8 cellular contexts compared by ENCODE assay signal in the genomic region with DNA sequence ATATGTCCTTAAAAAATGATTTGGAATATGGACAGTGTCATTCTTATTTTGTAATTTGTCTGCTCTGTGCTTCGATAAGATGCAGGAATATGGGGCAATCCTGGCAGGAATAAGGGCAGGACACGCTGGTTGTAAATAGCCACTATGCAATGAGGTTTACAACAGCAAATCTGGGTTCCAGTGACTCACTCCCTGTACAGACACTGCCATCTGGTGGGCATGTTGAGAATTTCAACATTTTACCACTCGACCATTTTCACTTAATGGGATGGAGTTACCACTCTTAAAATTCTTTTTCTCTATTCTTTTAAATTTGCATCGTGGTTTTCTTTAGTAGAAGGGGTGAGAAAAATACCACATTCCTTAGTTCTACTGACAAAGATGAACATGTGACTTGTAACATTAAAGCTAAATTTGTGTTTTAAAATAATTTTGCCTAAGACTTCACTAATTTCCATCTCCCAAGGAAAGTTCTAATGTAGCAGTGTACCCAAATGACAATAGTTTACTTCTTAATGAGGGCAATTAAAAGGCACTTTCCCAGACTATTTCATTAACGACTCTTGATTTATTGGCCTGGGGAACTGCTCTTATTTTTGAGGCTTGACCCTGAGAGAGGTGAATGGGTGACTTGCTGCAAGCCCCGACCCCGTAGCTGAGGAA.
DNase-seq lines count a peak whose midpoint lies in the region; ATAC-seq, FAIRE-seq and TF ChIP-seq lines count a peak whose summit lies in the region.

No MANE protein-coding gene starts in this region.

- H3K27me3 Mint-ChIP-seq in CD4-positive, CD25-positive, alpha-beta regulatory T cell: no peaks in the 10 kb centered on the region
- H3K27me3 Mint-ChIP-seq in activated CD4-positive, alpha-beta T cell treated with anti-CD3 and anti-CD28 coated beads, Interleukin-2, amount 10 ng/mL, durations not matched to agents 7 days and 5 days: no peaks in the 10 kb centered on the region

- no peak for TF ChIP-seq POLR2A in testis (IDR thresholded peaks at IDR 0.05)

- H3K27me3 ChIP-seq in CD4-positive, CD25-positive, alpha-beta regulatory T cell (ENCODE audit: control insufficient read depth, insufficient read depth, low read length): no peaks in the 10 kb centered on the region
- H3K27me3 ChIP-seq in testis: no peaks in the 10 kb centered on the region

- H3K27ac ChIP-seq in CD4-positive, CD25-positive, alpha-beta regulatory T cell (ENCODE audit: insufficient read depth, low read length, poor library complexity, severe bottlenecking): no peak overlapping the region
- peak overlapping the region; percentile 21 to 42 for H3K27ac ChIP-seq in testis

- H3K4me1 Mint-ChIP-seq in CD4-positive, CD25-positive, alpha-beta regulatory T cell: no peaks in the 10 kb centered on the region
- no peaks in the 10 kb centered on the region for H3K4me1 Mint-ChIP-seq in activated CD4-positive, alpha-beta T cell treated with anti-CD3 and anti-CD28 coated beads, Interleukin-2, amount 10 ng/mL, durations not matched to agents 7 days and 5 days

- CTCF ChIA-PET in activated CD4-positive, alpha-beta T cell treated with anti-CD3 and anti-CD28 coated beads, Interleukin-2, amount 10 ng/mL, durations not matched to agents 7 days and 5 days (lab: Charles Lee): interaction anchor here (0.7 to 1.6 kb wide), 2 partner anchors 9 to 237 kb away, joined by 3 to 4 read pairs; no protein-coding TSS in a partner anchor

- no peaks in the 10 kb centered on the region for H3K36me3 Mint-ChIP-seq in CD4-positive, CD25-positive, alpha-beta regulatory T cell
- no peaks in the 10 kb centered on the region for H3K36me3 Mint-ChIP-seq in activated CD4-positive, alpha-beta T cell treated with anti-CD3 and anti-CD28 coated beads, Interleukin-2, amount 10 ng/mL, durations not matched to agents 7 days and 5 days (ENCODE audit: low read depth)

- peak; percentile 25 to 62 (median 49) for DNase-seq in CD4-positive, CD25-positive, alpha-beta regulatory T cell
- peak; percentile 61 for DNase-seq in NCI-H345 treated with DMSO at 0.1 percent for 48 hours (lab: John Stamatoyannopoulos, UW; ENCODE audit: unreplicated experiment)
- peak; percentile 70 for DNase-seq in activated CD4-positive, alpha-beta T cell treated with anti-CD3 and anti-CD28 coated beads, Interleukin-2, amount 10 ng/mL, durations not matched to agents 7 days and 5 days
- peak in 1 of 3 donors; percentile 81 for DNase-seq in mucosa of descending colon
- peak; percentile 84 for DNase-seq in testis

- no peaks in the 10 kb centered on the region for H3K4me1 ChIP-seq in CD4-positive, CD25-positive, alpha-beta regulatory T cell (ENCODE audit: control insufficient read depth, insufficient read depth, low read length, poor library complexity, severe bottlenecking)
- H3K4me1 ChIP-seq in mucosa of descending colon (ENCODE audit: low read depth): no peaks in the 10 kb centered on the region
- peaks cover 18% of the 10 kb centered on the region for H3K4me1 ChIP-seq in testis

- no peak overlapping the region for H3K4me3 Mint-ChIP-seq in CD4-positive, CD25-positive, alpha-beta regulatory T cell
- no peak overlapping the region for H3K4me3 Mint-ChIP-seq in activated CD4-positive, alpha-beta T cell treated with anti-CD3 and anti-CD28 coated beads, Interleukin-2, amount 10 ng/mL, durations not matched to agents 7 days and 5 days

- H3K4me3 ChIP-seq in CD4-positive, CD25-positive, alpha-beta regulatory T cell (ENCODE audit: low read depth, low read length): no peak overlapping the region
- H3K4me3 ChIP-seq in mucosa of descending colon (no peak overlapping the region), testis (no peak overlapping the region)

- H3K9me3 ChIP-seq in CD4-positive, CD25-positive, alpha-beta regulatory T cell (ENCODE audit: control insufficient read depth in 2 of 2, low read length in 2 of 2): no peaks in the 10 kb centered on the region
- H3K9me3 ChIP-seq in mucosa of descending colon (no peaks in the 10 kb centered on the region), testis (no peaks in the 10 kb centered on the region)

- WGBS in testis, 2 donors: 20 to 33% methylated on average over 7 of the region's 7 CpGs

- POLR2A ChIA-PET in activated CD4-positive, alpha-beta T cell treated with anti-CD3 and anti-CD28 coated beads, Interleukin-2, amount 10 ng/mL, durations not matched to agents 7 days and 5 days (lab: Charles Lee): no interaction called here

- peak; percentile 46 for TF ChIP-seq CTCF in mucosa of descending colon (IDR thresholded peaks at IDR 0.05)
- peak; percentile 84 to 92 (median 89) for TF ChIP-seq CTCF in testis (IDR thresholded peaks at IDR 0.05)

- intact Hi-C loops in mucosa of descending colon (cut with DNase I, micrococcal nuclease) (no loop called here), testis (cut with DNase I; ENCODE audit: low total_unique reads) (no loop called here)

- H3K36me3 ChIP-seq in CD4-positive, CD25-positive, alpha-beta regulatory T cell (ENCODE audit: control insufficient read depth, insufficient read depth, low read length): no peaks in the 10 kb centered on the region
- no peaks in the 10 kb centered on the region for H3K36me3 ChIP-seq in mucosa of descending colon (ENCODE audit: low read depth)
- no peaks in the 10 kb centered on the region for H3K36me3 ChIP-seq in testis (ENCODE audit: low read depth, missing control alignments)

- no peak overlapping the region for H3K27ac Mint-ChIP-seq in CD4-positive, CD25-positive, alpha-beta regulatory T cell
- no peak overlapping the region for H3K27ac Mint-ChIP-seq in activated CD4-positive, alpha-beta T cell treated with anti-CD3 and anti-CD28 coated beads, Interleukin-2, amount 10 ng/mL, durations not matched to agents 7 days and 5 days

- FAIRE-seq in endometrium (lab: Jason Lieb, UNC): peak; percentile 60

- H3K9me3 Mint-ChIP-seq in CD4-positive, CD25-positive, alpha-beta regulatory T cell: no peaks in the 10 kb centered on the region
- no peaks in the 10 kb centered on the region for H3K9me3 Mint-ChIP-seq in activated CD4-positive, alpha-beta T cell treated with anti-CD3 and anti-CD28 coated beads, Interleukin-2, amount 10 ng/mL, durations not matched to agents 7 days and 5 days

- ATAC-seq in CD4-positive, CD25-positive, alpha-beta regulatory T cell (ENCODE audit: low read depth in 2 of 2): peak; percentile 35 to 60
- peak; percentile 77 for ATAC-seq in GM18909 (IDR thresholded peaks at IDR 0.05; ENCODE audit: poor library complexity, unreplicated experiment)
- peak; percentile 76 for ATAC-seq in HG03342 (IDR thresholded peaks at IDR 0.05; ENCODE audit: unreplicated experiment)
- ATAC-seq in mucosa of descending colon: peak; percentile 94
